ENCODE assay signal across 9 cellular contexts in genomic region chr14:101559624-101560533, GRCh38. TPM values are rescaled to one million over a fixed set of nuclear protein-coding genes. Genes with fewer than 3 reads are reported as not detected.
DNase-seq lines count a peak whose midpoint lies in the region; ATAC-seq and TF ChIP-seq lines count a peak whose summit lies in the region.
"Had no signal": no experiment of that assay in that cellular context is flagged by ENCODE, and none has a peak within 500 bp of the region (broad histone marks: within the 10 kb centered on the region; RNA-seq: fewer than 3 reads in every experiment).

No MANE protein-coding gene starts in this region.

- no peak for DNase-seq in activated T-cell treated with anti-CD3 and anti-CD28 coated beads, Interleukin-2, amount 50 U/mL, for 4 hours
- no peak for DNase-seq in activated T-cell treated with anti-CD3 and anti-CD28 coated beads, Interleukin-2, amount 50 U/mL, for 24 hours
- DNase-seq in endothelial cell (ENCODE audit: low spot score) (peak; percentile 55), lung (ENCODE audit: low spot score) (no peak), type B pancreatic cell (ENCODE audit: extremely low spot score, unreplicated experiment) (no peak), NCI-H345 (lab: John Stamatoyannopoulos, UW) (no peak), OCI-M2 (lab: John Stamatoyannopoulos, UW; ENCODE audit: unreplicated experiment) (no peak)
- DNase-seq: SJCRH30 had no signal

- no peak for TF ChIP-seq CTCF in endothelial cell (IDR thresholded peaks at IDR 0.05; ENCODE audit: unreplicated experiment)
- TF ChIP-seq CTCF in lung (IDR thresholded peaks at IDR 0.05; ENCODE audit: control extremely low read depth, extremely low read depth), result no peak
- TF ChIP-seq CTCF in type B pancreatic cell (conservative IDR thresholded peaks at IDR 0.05), result peak; percentile 56

- WGBS in lung, 2 donors, result 1 to 2% methylated on average over 77 to 113 of the region's 113 CpGs

- H3K36me3 ChIP-seq in lung (ENCODE audit: control insufficient read depth in 2 of 2, insufficient read depth in 2 of 2, low read length in 2 of 2), result no peaks in the 10 kb centered on the region
- H3K36me3 ChIP-seq: SJCRH30 had no signal

- no peak overlapping the region for H3K27ac Mint-ChIP-seq in activated T-cell treated with anti-CD3 and anti-CD28 coated beads, Interleukin-2, amount 50 U/mL, for 24 hours
- no peak overlapping the region for H3K27ac Mint-ChIP-seq in endothelial cell (ENCODE audit: unreplicated experiment)
- H3K27ac Mint-ChIP-seq in type B pancreatic cell, result no peak overlapping the region

- H3K4me3 ChIP-seq in lung, result peak overlapping the region; percentile 47
- H3K4me3 ChIP-seq: SJCRH30 had no signal

- ATAC-seq in activated T-cell treated with anti-CD3 and anti-CD28 coated beads, Interleukin-2, amount 50 U/mL, for 4 hours, result peak; percentile 19 to 21
- ATAC-seq in lung (ENCODE audit: insufficient read depth, low FRiP score), result peak; percentile 49
- ATAC-seq in GM21717 (IDR thresholded peaks at IDR 0.05; ENCODE audit: unreplicated experiment), result no peak

- H3K36me3 Mint-ChIP-seq in activated T-cell treated with anti-CD3 and anti-CD28 coated beads, Interleukin-2, amount 50 U/mL, for 4 hours (ENCODE audit: insufficient read depth), result no peaks in the 10 kb centered on the region
- peaks cover 3% of the 10 kb centered on the region for H3K36me3 Mint-ChIP-seq in activated T-cell treated with anti-CD3 and anti-CD28 coated beads, Interleukin-2, amount 50 U/mL, for 24 hours (ENCODE audit: low read depth)
- peaks cover 9% of the 10 kb centered on the region for H3K36me3 Mint-ChIP-seq in endothelial cell (ENCODE audit: low read depth, unreplicated experiment)
- H3K36me3 Mint-ChIP-seq in type B pancreatic cell, result no peaks in the 10 kb centered on the region

- no peak overlapping the region for H3K4me3 Mint-ChIP-seq in activated T-cell treated with anti-CD3 and anti-CD28 coated beads, Interleukin-2, amount 50 U/mL, for 4 hours
- no peak overlapping the region for H3K4me3 Mint-ChIP-seq in activated T-cell treated with anti-CD3 and anti-CD28 coated beads, Interleukin-2, amount 50 U/mL, for 24 hours
- peak overlapping the region; percentile 56 for H3K4me3 Mint-ChIP-seq in endothelial cell (ENCODE audit: unreplicated experiment)
- peak overlapping the region; percentile 47 for H3K4me3 Mint-ChIP-seq in type B pancreatic cell

- H3K27me3 Mint-ChIP-seq in activated T-cell treated with anti-CD3 and anti-CD28 coated beads, Interleukin-2, amount 50 U/mL, for 4 hours (ENCODE audit: low read depth), result peaks cover 66% of the 10 kb centered on the region
- peaks cover 71% of the 10 kb centered on the region for H3K27me3 Mint-ChIP-seq in activated T-cell treated with anti-CD3 and anti-CD28 coated beads, Interleukin-2, amount 50 U/mL, for 24 hours
- H3K27me3 Mint-ChIP-seq in endothelial cell (ENCODE audit: unreplicated experiment) (peaks cover 31% of the 10 kb centered on the region), type B pancreatic cell (peaks cover 67% of the 10 kb centered on the region)

- peaks cover 9% of the 10 kb centered on the region for H3K27me3 ChIP-seq in lung (ENCODE audit: control insufficient read depth, insufficient read depth)
- H3K27me3 ChIP-seq: SJCRH30 had no signal

- peaks cover 0 to 11% of the 10 kb centered on the region in 2 donors for H3K4me1 ChIP-seq in lung (ENCODE audit: control insufficient read depth in 2 of 2, insufficient read depth in 2 of 2, low read length in 2 of 2)
- H3K4me1 ChIP-seq: SJCRH30 had no signal

- peaks cover 0 to 23% of the 10 kb centered on the region in 2 donors for H3K9me3 ChIP-seq in lung (ENCODE audit: control insufficient read depth in 2 of 2, insufficient read depth in 1 of 2, low read length in 1 of 2)
- H3K9me3 ChIP-seq: SJCRH30 had no signal

- H3K9me3 Mint-ChIP-seq in activated T-cell treated with anti-CD3 and anti-CD28 coated beads, Interleukin-2, amount 50 U/mL, for 4 hours, result no peaks in the 10 kb centered on the region
- peaks cover 3% of the 10 kb centered on the region for H3K9me3 Mint-ChIP-seq in activated T-cell treated with anti-CD3 and anti-CD28 coated beads, Interleukin-2, amount 50 U/mL, for 24 hours
- H3K9me3 Mint-ChIP-seq in endothelial cell (ENCODE audit: unreplicated experiment), result no peaks in the 10 kb centered on the region
- no peaks in the 10 kb centered on the region for H3K9me3 Mint-ChIP-seq in type B pancreatic cell

- H3K4me1 Mint-ChIP-seq in activated T-cell treated with anti-CD3 and anti-CD28 coated beads, Interleukin-2, amount 50 U/mL, for 4 hours (ENCODE audit: low read depth), result peaks cover 4% of the 10 kb centered on the region
- peaks cover 5% of the 10 kb centered on the region for H3K4me1 Mint-ChIP-seq in activated T-cell treated with anti-CD3 and anti-CD28 coated beads, Interleukin-2, amount 50 U/mL, for 24 hours (ENCODE audit: low read depth)
- H3K4me1 Mint-ChIP-seq in endothelial cell (ENCODE audit: unreplicated experiment) (peaks cover 19% of the 10 kb centered on the region), type B pancreatic cell (ENCODE audit: unreplicated experiment) (peaks cover 8% of the 10 kb centered on the region)

- peak overlapping the region in 1 of 2 donors; percentile 44 for H3K27ac ChIP-seq in lung (ENCODE audit: low read depth in 1 of 2, low read length in 1 of 2)
- H3K27ac ChIP-seq: SJCRH30 had no signal

RNA-seq across cellular contexts. Expression of gene DIO3, which starts 1.4 kb away (rescaled TPM):
- not detected for total RNA-seq in activated T-cell treated with anti-CD3 and anti-CD28 coated beads, Interleukin-2, amount 50 U/mL, for 4 hours
- total RNA-seq in endothelial cell (ENCODE audit: unreplicated experiment), result 6.1 TPM
- 1 to 10 TPM in 1 of 2 donors, under 1 TPM in 1; 0.91 to 1.3 TPM for total RNA-seq in lung
- 1 to 10 TPM; 1.5 to 7.1 TPM for polyA plus RNA-seq in lung
- total RNA-seq in type B pancreatic cell (ENCODE audit: low replicate concordance), result 4.9 and 16.1 TPM in 2 replicates
- total RNA-seq: SJCRH30 had no signal

Comparison
In these comparisons a context has a peak if more than half of its experiments do, and no peak if none do; other contexts are left out.
1. H3K4me3 Mint-ChIP-seq: peak in endothelial cell (single experiment) and type B pancreatic cell (single experiment); none in activated T-cell treated with anti-CD3 and anti-CD28 coated beads, Interleukin-2, amount 50 U/mL, for 4 hours (single experiment) and activated T-cell treated with anti-CD3 and anti-CD28 coated beads, Interleukin-2, amount 50 U/mL, for 24 hours (single experiment).